Comparison of ENCODE assay signal across 11 cellular contexts in the genomic region with DNA sequence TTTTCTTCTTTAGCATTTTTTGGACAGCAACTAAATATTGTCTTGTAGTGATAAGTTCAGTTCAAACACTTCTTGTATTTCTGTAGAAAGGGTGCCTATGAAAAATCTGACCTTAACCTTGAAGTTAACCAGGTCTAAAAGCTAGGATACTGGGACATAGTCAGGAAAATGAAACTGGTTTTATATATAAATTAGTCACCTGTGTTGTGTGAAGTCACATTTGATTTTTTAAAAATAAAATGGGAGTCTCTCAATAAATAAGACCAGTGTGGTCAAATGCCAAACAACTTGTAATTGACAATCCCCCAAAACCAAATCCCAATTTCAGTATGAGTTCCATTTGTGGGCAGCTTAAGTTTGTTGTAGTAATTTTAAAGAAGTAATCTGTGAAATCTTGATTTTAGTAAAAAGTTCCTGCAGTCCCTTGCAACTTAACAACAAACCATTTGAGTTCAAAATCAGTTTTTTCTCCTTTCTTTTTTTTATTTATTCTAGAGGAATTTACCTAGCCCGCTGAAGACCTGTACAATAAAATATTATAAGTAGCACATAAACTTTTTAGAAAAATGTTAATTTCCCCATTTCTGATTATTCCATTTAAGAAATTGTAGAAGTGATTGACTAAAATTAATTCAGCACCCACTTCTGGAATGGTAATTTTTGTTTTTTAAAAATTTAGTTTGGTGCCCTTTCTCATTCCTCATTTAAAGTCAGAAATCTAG.
DNase-seq lines count a peak whose midpoint lies in the region; ATAC-seq and TF ChIP-seq lines count a peak whose summit lies in the region.
"Had no signal": no experiment of that assay in that cellular context is flagged by ENCODE, and none has a peak within 500 bp of the region (broad histone marks: within the 10 kb centered on the region; RNA-seq: fewer than 3 reads in every experiment).

No MANE protein-coding gene starts in this region.

- in situ Hi-C loops in GM23248 (cut with MboI): no loop called here

- intact Hi-C loops in spleen (cut with DNase I; ENCODE audit: low total_unique reads) (no loop called here), natural killer cell (cut with micrococcal nuclease) (no loop called here)

- no peaks in the 10 kb centered on the region for H3K9me2 ChIP-seq in GM23248 (ENCODE audit: insufficient read depth)

- peaks cover 99% of the 10 kb centered on the region for H3K79me2 ChIP-seq in GM23248 (ENCODE audit: insufficient read depth)

- H3K4me3 ChIP-seq in GM23248: peak overlapping the region; percentile 76
- H3K4me3 ChIP-seq in SK-N-MC: peak overlapping the region; percentile 89
- peak overlapping the region; percentile 28 to 71 for H3K4me3 ChIP-seq in foreskin fibroblast (ENCODE audit: low read depth in 1 of 2, low read length in 2 of 2)
- peak overlapping the region in 1 of 8 donors; percentile 11 for H3K4me3 ChIP-seq in spleen

- H3K36me3 Mint-ChIP-seq in natural killer cell: no peaks in the 10 kb centered on the region
- H3K36me3 Mint-ChIP-seq: IgD-negative memory B cell had no signal

- H3K4me1 ChIP-seq in GM23248 (ENCODE audit: insufficient read depth) (peaks cover 61% of the 10 kb centered on the region), spleen (peaks cover 2 to 98% (median 86%) of the 10 kb centered on the region in 6 donors)

- H3K4me1 Mint-ChIP-seq in natural killer cell: peaks cover 52 to 53% of the 10 kb centered on the region in 2 donors

- no peaks in the 10 kb centered on the region for H3K9me3 Mint-ChIP-seq in natural killer cell
- H3K9me3 Mint-ChIP-seq: IgD-negative memory B cell had no signal

- peak overlapping the region in 1 of 2 donors; percentile 91 for H3K27ac Mint-ChIP-seq in natural killer cell
- H3K27ac Mint-ChIP-seq: IgD-negative memory B cell had no signal

- H3F3A ChIP-seq in GM23248 (ENCODE audit: insufficient read depth): peaks cover 34% of the 10 kb centered on the region

- H3K36me3 ChIP-seq in GM23248 (ENCODE audit: low read depth) (no peaks in the 10 kb centered on the region), SK-N-MC (ENCODE audit: insufficient read depth, low read length) (no peaks in the 10 kb centered on the region), spleen (peaks cover 0 to 22% (median 0%) of the 10 kb centered on the region in 6 donors)

- no peak overlapping the region for H3K4me3 Mint-ChIP-seq in natural killer cell

- H4K20me1 ChIP-seq in GM23248 (ENCODE audit: insufficient read depth): no peaks in the 10 kb centered on the region

- no peak for TF ChIP-seq POLR2A in spleen (IDR thresholded peaks at IDR 0.05)

- WGBS in GM23248 (ENCODE audit: low coverage in 1 of 2, low lambda C conversion rate in 2 of 2, missing lambda C conversion rate in 2 of 2), 2 experiments: 6 to 7% methylated on average over 1 of the region's 1 CpG
- 74 to 92% (median 91%) methylated on average over 1 of the region's 1 CpG for WGBS in spleen, 5 donors

- H3K27ac ChIP-seq in GM23248: peak overlapping the region; percentile 100
- peak overlapping the region; percentile 100 for H3K27ac ChIP-seq in SK-N-MC
- H3K27ac ChIP-seq in spleen: peak overlapping the region; percentile 84 to 99 (median 98)

- H3K4me2 ChIP-seq in GM23248 (ENCODE audit: unreplicated experiment): peak overlapping the region; percentile 99

- TF ChIP-seq CTCF in foreskin fibroblast (IDR thresholded peaks at IDR 0.05; ENCODE audit: low read depth, low read length) (no peak), spleen (IDR thresholded peaks at IDR 0.05 in 8 of 11, conservative IDR thresholded peaks at IDR 0.05 in 3 of 11) (no peak), natural killer cell (IDR thresholded peaks at IDR 0.05) (no peak)

- H3K27me3 ChIP-seq in GM23248 (replicated peaks; ENCODE audit: insufficient read depth) (no peaks in the 10 kb centered on the region), spleen (replicated peaks in 1 of 7) (peaks cover 0 to 3% (median 0%) of the 10 kb centered on the region in 7 donors)

- DNase-seq in GM23248: peak; percentile 55
- no peak for DNase-seq in SK-N-MC (ENCODE audit: low read depth, low spot score)
- DNase-seq in foreskin fibroblast: no peak
- DNase-seq in spleen: no peak
- DNase-seq in activated gamma-delta T cell treated with Interleukin-2 at 50 U/mL for 16 hours: no peak
- DNase-seq in natural killer cell: no peak
- DNase-seq: EL; stimulated activated CD4-positive, alpha-beta T cell treated with anti-CD3 and anti-CD28 coated beads, Interleukin-4, amount 100 ng/mL, for 1 hour had no signal

- H2AFZ ChIP-seq in GM23248: no peak overlapping the region

- H3K9ac ChIP-seq in GM23248 (peak overlapping the region; percentile 97), SK-N-MC (ENCODE audit: insufficient read length) (peak overlapping the region; percentile 98)

- no peaks in the 10 kb centered on the region for H3K27me3 Mint-ChIP-seq in natural killer cell (ENCODE audit: low read depth in 2 of 2)

- H3K9me3 ChIP-seq in GM23248 (ENCODE audit: low read depth) (no peaks in the 10 kb centered on the region), SK-N-MC (ENCODE audit: low read depth, low read length) (no peaks in the 10 kb centered on the region), spleen (no peaks in the 10 kb centered on the region)

- ATAC-seq in GM18873 (IDR thresholded peaks at IDR 0.05; ENCODE audit: low FRiP score, unreplicated experiment): no peak
- no peak for ATAC-seq in GM21619 (IDR thresholded peaks at IDR 0.05; ENCODE audit: unreplicated experiment)
- ATAC-seq in natural killer cell: no peak
